In genomic region chr22:21760640-21761039, GRCh38 we compare ENCODE assay signal across 16 cellular contexts. TPM values are rescaled to one million over a fixed set of nuclear protein-coding genes. Genes with fewer than 3 reads are reported as not detected.
DNase-seq lines count a peak whose midpoint lies in the region; ATAC-seq and TF ChIP-seq lines count a peak whose summit lies in the region.
"Had no signal": no experiment of that assay in that cellular context is flagged by ENCODE, and none has a peak within 500 bp of the region (broad histone marks: within the 10 kb centered on the region; RNA-seq: fewer than 3 reads in every experiment).

No MANE protein-coding gene starts in this region.

- H3K9me3 ChIP-seq in BE2C = no peaks in the 10 kb centered on the region; the same call in 1 of the 2 replicates
- H3K9me3 ChIP-seq in gastrocnemius medialis = no peaks in the 10 kb centered on the region
- H3K9me3 ChIP-seq: spleen, vagina had no signal

- H3K4me3 ChIP-seq in BE2C (ENCODE audit: low read depth, low read length) (no peak overlapping the region), gastrocnemius medialis (no peak overlapping the region)
- H3K4me3 ChIP-seq: spleen, vagina had no signal

- H3K36me3 ChIP-seq in BE2C = peaks cover 32% of the 10 kb centered on the region
- H3K36me3 ChIP-seq in gastrocnemius medialis = peaks cover 0 to 41% of the 10 kb centered on the region in 2 donors

- no peak for ATAC-seq in gastrocnemius medialis
- ATAC-seq: foreskin keratinocyte, T-helper 17 cell had no signal

- H3K4me3 Mint-ChIP-seq in activated naive CD4-positive, alpha-beta T cell treated with anti-CD3 and anti-CD28 coated beads, Interleukin-2, amount 50 U/mL, for 24 hours = no peak overlapping the region
- H3K4me3 Mint-ChIP-seq in chondrocyte (ENCODE audit: unreplicated experiment) = no peak overlapping the region
- H3K4me3 Mint-ChIP-seq: activated CD4-positive, alpha-beta T cell treated with anti-CD3 and anti-CD28 coated beads, Interleukin-2, amount 10 ng/mL, durations not matched to agents 7 days and 5 days; T-helper 17 cell had no signal

- H3K27ac Mint-ChIP-seq in activated naive CD4-positive, alpha-beta T cell treated with anti-CD3 and anti-CD28 coated beads, Interleukin-2, amount 50 U/mL, for 24 hours = peak overlapping the region; percentile 47
- H3K27ac Mint-ChIP-seq in chondrocyte (ENCODE audit: unreplicated experiment) = peak overlapping the region; percentile 45
- H3K27ac Mint-ChIP-seq: activated CD4-positive, alpha-beta T cell treated with anti-CD3 and anti-CD28 coated beads, Interleukin-2, amount 10 ng/mL, durations not matched to agents 7 days and 5 days; T-helper 17 cell had no signal

- TF ChIP-seq POLR2A in gastrocnemius medialis (IDR thresholded peaks at IDR 0.05) = no peak

- no peaks in the 10 kb centered on the region for H3K27me3 Mint-ChIP-seq in activated naive CD4-positive, alpha-beta T cell treated with anti-CD3 and anti-CD28 coated beads, Interleukin-2, amount 50 U/mL, for 24 hours
- H3K27me3 Mint-ChIP-seq in chondrocyte (ENCODE audit: low read depth) = no peaks in the 10 kb centered on the region
- H3K27me3 Mint-ChIP-seq: activated CD4-positive, alpha-beta T cell treated with anti-CD3 and anti-CD28 coated beads, Interleukin-2, amount 10 ng/mL, durations not matched to agents 7 days and 5 days; T-helper 17 cell had no signal

- H3K27me3 ChIP-seq in BE2C = no peaks in the 10 kb centered on the region
- H3K27me3 ChIP-seq in gastrocnemius medialis = no peaks in the 10 kb centered on the region
- H3K27me3 ChIP-seq: foreskin keratinocyte, spleen, vagina had no signal

- H3K27ac ChIP-seq in gastrocnemius medialis = no peak overlapping the region
- H3K27ac ChIP-seq: foreskin keratinocyte, vagina had no signal

- no peak for DNase-seq in activated naive CD4-positive, alpha-beta T cell (lab: John Stamatoyannopoulos, UW)
- DNase-seq in NCI-H2171 (lab: John Stamatoyannopoulos, UW) = peak; percentile 19
- no peak for DNase-seq in chondrocyte (ENCODE audit: low spot score)
- DNase-seq in stromal cell of bone marrow (ENCODE audit: low read depth) = peak; percentile 26
- DNase-seq in BE2C = no peak
- no peak for DNase-seq in NOMO-1 (lab: John Stamatoyannopoulos, UW; ENCODE audit: unreplicated experiment in 2 of 2)
- no peak for DNase-seq in gastrocnemius medialis
- DNase-seq: activated CD4-positive, alpha-beta T cell treated with anti-CD3 and anti-CD28 coated beads, Interleukin-2, amount 10 ng/mL, durations not matched to agents 7 days and 5 days; activated effector memory CD4-positive, alpha-beta T cell treated with Interleukin-2 at 50 U/mL for 16 hours; kidney; NCI-H146; T-helper 17 cell had no signal

- no peaks in the 10 kb centered on the region for H3K9me3 Mint-ChIP-seq in activated naive CD4-positive, alpha-beta T cell treated with anti-CD3 and anti-CD28 coated beads, Interleukin-2, amount 50 U/mL, for 24 hours
- no peaks in the 10 kb centered on the region for H3K9me3 Mint-ChIP-seq in chondrocyte (ENCODE audit: low read depth)
- H3K9me3 Mint-ChIP-seq: activated CD4-positive, alpha-beta T cell treated with anti-CD3 and anti-CD28 coated beads, Interleukin-2, amount 10 ng/mL, durations not matched to agents 7 days and 5 days had no signal

- intact Hi-C loops in gastrocnemius medialis (cut with DNase I; ENCODE audit: low total_unique reads) = no loop called here

- H3K4me1 Mint-ChIP-seq in activated naive CD4-positive, alpha-beta T cell treated with anti-CD3 and anti-CD28 coated beads, Interleukin-2, amount 50 U/mL, for 24 hours = peaks cover 17% of the 10 kb centered on the region
- H3K4me1 Mint-ChIP-seq in chondrocyte (ENCODE audit: low read depth) = peaks cover 28% of the 10 kb centered on the region

- H3K36me3 Mint-ChIP-seq in activated naive CD4-positive, alpha-beta T cell treated with anti-CD3 and anti-CD28 coated beads, Interleukin-2, amount 50 U/mL, for 24 hours = peaks cover 9% of the 10 kb centered on the region
- H3K36me3 Mint-ChIP-seq in chondrocyte (ENCODE audit: low read depth) = peaks cover 33% of the 10 kb centered on the region

- H3K4me1 ChIP-seq in BE2C (0 out of 2 replicates have a peak, but pooled peaks cover 2% of the 10 kb centered on the region), gastrocnemius medialis (peaks cover 0 to under 1% of the 10 kb centered on the region in 2 donors)

- TF ChIP-seq CTCF in chondrocyte (IDR thresholded peaks at IDR 0.05) (no peak), BE2C (IDR thresholded peaks at IDR 0.05; ENCODE audit: low read depth, low read length) (no peak), gastrocnemius medialis (IDR thresholded peaks at IDR 0.05 in 4 of 5, conservative IDR thresholded peaks at IDR 0.05 in 1 of 5) (no peak)

- in situ Hi-C loops in gastrocnemius medialis (cut with MboI; ENCODE audit: low sequenced_read_pairs in 4 of 4) = no loop called here

RNA-seq across cellular contexts. Expression of gene YPEL1, which starts 25.0 kb away (rescaled TPM):
- total RNA-seq in chondrocyte (2.6 to 6.0 TPM (median 5.4 TPM) in 3 replicates), gastrocnemius medialis (10 to 100 TPM; 23.6 to 42.1 (median 36.4) TPM)
- polyA plus RNA-seq in BE2C (2012; ENCODE audit: insufficient read depth, insufficient read length, low read depth) = 0.43 TPM
- total RNA-seq: foreskin keratinocyte had no signal

Comparison
In these comparisons a context has a peak if more than half of its experiments do, and no peak if none do; other contexts are left out.
1. DNase-seq: peak in NCI-H2171 (single experiment) and stromal cell of bone marrow (single experiment); none in activated naive CD4-positive, alpha-beta T cell (0 of 4), chondrocyte (single experiment), BE2C (single experiment), NOMO-1 (0 of 2) and gastrocnemius medialis (0 of 2).